8 cellular contexts compared by ENCODE assay signal in the genomic region with DNA sequence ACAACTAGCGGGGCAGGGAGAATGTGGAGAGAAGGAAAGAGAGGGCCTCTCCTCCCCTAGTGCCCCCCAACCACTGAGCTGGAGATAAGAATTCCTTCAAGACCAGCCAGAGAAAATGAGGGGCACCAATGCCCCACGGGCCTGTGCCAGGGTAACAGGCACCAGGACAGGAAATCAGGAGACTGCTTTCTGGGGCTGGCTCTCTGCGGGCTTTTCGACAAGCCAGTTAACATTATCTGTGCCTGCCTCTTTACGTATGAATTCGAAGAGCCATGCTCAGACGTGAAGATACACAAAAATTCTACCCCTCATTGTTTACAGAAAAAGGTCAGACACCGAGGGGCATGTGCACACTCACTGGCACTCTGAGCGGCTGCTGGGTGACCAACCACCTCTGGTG. TPM values are rescaled to one million over a fixed set of nuclear protein-coding genes. Genes with fewer than 3 reads are reported as not detected.
DNase-seq lines count a peak whose midpoint lies in the region; ATAC-seq and TF ChIP-seq lines count a peak whose summit lies in the region.

No MANE protein-coding gene starts in this region.

- H3K4me3 Mint-ChIP-seq in MCF 10A (ENCODE audit: unreplicated experiment), result no peak overlapping the region

- 40 to 45% (median 42%) methylated on average over 8 to 9 of the region's 9 CpGs for WGBS in heart left ventricle, 4 donors
- 59 to 71% methylated on average over 9 of the region's 9 CpGs for WGBS in upper lobe of left lung, 2 donors

- no peaks in the 10 kb centered on the region for H3K27me3 Mint-ChIP-seq in MCF 10A (ENCODE audit: insufficient read depth, unreplicated experiment)

- H3K4me1 ChIP-seq in heart left ventricle (peaks cover 69 to 100% (median 99%) of the 10 kb centered on the region in 12 donors), muscle layer of colon (ENCODE audit: insufficient read depth, low read length) (peaks cover 99% of the 10 kb centered on the region), upper lobe of left lung (peaks cover 96 to 100% (median 97%) of the 10 kb centered on the region in 4 donors)

- TF ChIP-seq EP300 in upper lobe of left lung (IDR thresholded peaks at IDR 0.05), result no peak

- H3K4me3 ChIP-seq in heart left ventricle (peak overlapping the region in 1 of 12 donors; percentile 2), muscle layer of colon (ENCODE audit: low read depth in 1 of 2, low read length in 2 of 2) (no peak overlapping the region), upper lobe of left lung (no peak overlapping the region)

- ATAC-seq in heart left ventricle (no peak), Right ventricle myocardium superior (ENCODE audit: poor library complexity) (no peak), upper lobe of left lung (ENCODE audit: low FRiP score in 2 of 2) (no peak)

- CTCF ChIA-PET in MCF 10A (lab: Yijun Ruan, JAX), result no interaction called here

- peak overlapping the region; percentile 76 for H3K9ac ChIP-seq in muscle layer of colon (ENCODE audit: low read length)

- H3K36me3 ChIP-seq in heart left ventricle, result peaks cover under 1 to 86% (median 74%) of the 10 kb centered on the region in 9 donors
- H3K36me3 ChIP-seq in muscle layer of colon (ENCODE audit: insufficient read depth, low read length), result peaks cover 80% of the 10 kb centered on the region
- peaks cover 16 to 84% (median 50%) of the 10 kb centered on the region in 4 donors for H3K36me3 ChIP-seq in upper lobe of left lung

- intact Hi-C loops in heart left ventricle (cut with DNase I) (loop anchor here in 1 of 10 donors (2.0 kb wide), 1 partner anchor 15 kb away; no protein-coding TSS in a partner anchor), Right ventricle myocardium superior (cut with DNase I) (no loop called here), MCF 10A (cut with micrococcal nuclease) (no loop called here)

- DNase-seq in heart left ventricle, result no peak
- DNase-seq in Right ventricle myocardium superior, result no peak
- no peak for DNase-seq in MCF 10A (ENCODE audit: unreplicated experiment)
- DNase-seq in upper lobe of left lung, result no peak
- no peak for DNase-seq in NCI-H226
- no peak for DNase-seq in H4 (ENCODE audit: low spot score)
- no peak for DNase-seq in NCI-H2107 (lab: John Stamatoyannopoulos, UW)

- POLR2A ChIA-PET in MCF 10A (lab: Yijun Ruan, JAX), result interaction anchor here (0.7 to 5.8 kb wide), 5 partner anchors 8 to 51 kb away, joined by 3 to 120 read pairs (median 6); a partner anchor contains a TSS

- BruUV-seq in MCF 10A (replicated peaks; lab: Mats Ljungman, UMichigan), result no TSS peak

- H3K27me3 ChIP-seq in heart left ventricle (no peaks in the 10 kb centered on the region), muscle layer of colon (ENCODE audit: control insufficient read depth in 1 of 2, insufficient read depth in 2 of 2, low read length in 2 of 2) (no peaks in the 10 kb centered on the region), upper lobe of left lung (no peaks in the 10 kb centered on the region)

- H3K9me3 Mint-ChIP-seq in MCF 10A (ENCODE audit: unreplicated experiment), result no peaks in the 10 kb centered on the region

- no peak for TF ChIP-seq POLR2A in heart left ventricle (IDR thresholded peaks at IDR 0.05)
- TF ChIP-seq POLR2A in upper lobe of left lung (IDR thresholded peaks at IDR 0.05), result no peak

- peak overlapping the region; percentile 76 for H3K27ac Mint-ChIP-seq in MCF 10A (ENCODE audit: low read depth, unreplicated experiment)

- H3K4me1 Mint-ChIP-seq in MCF 10A (ENCODE audit: insufficient read depth, unreplicated experiment), result peaks cover 55% of the 10 kb centered on the region

- TF ChIP-seq CTCF in heart left ventricle (IDR thresholded peaks at IDR 0.05) (no peak), MCF 10A (IDR thresholded peaks at IDR 0.05; ENCODE audit: unreplicated experiment) (no peak), upper lobe of left lung (IDR thresholded peaks at IDR 0.05) (no peak)

- H3K36me3 Mint-ChIP-seq in MCF 10A (ENCODE audit: insufficient read depth, unreplicated experiment), result peaks cover 99% of the 10 kb centered on the region

- H3K9me3 ChIP-seq in heart left ventricle (no peaks in the 10 kb centered on the region), muscle layer of colon (ENCODE audit: low read length) (no peaks in the 10 kb centered on the region), upper lobe of left lung (no peaks in the 10 kb centered on the region)

- peak overlapping the region; percentile 89 to 100 (median 94) for H3K27ac ChIP-seq in heart left ventricle
- H3K27ac ChIP-seq in muscle layer of colon (ENCODE audit: low read depth, low read length), result peak overlapping the region; percentile 97
- peak overlapping the region; percentile 88 to 91 (median 89) for H3K27ac ChIP-seq in upper lobe of left lung

RNA-seq across cellular contexts. Expression of a gene that starts 52.1 kb away (rescaled TPM):
- 100 to 1,000 TPM; 126 to 482 (median 238) TPM for total RNA-seq in heart left ventricle
- 100 to 1,000 TPM; 109 to 407 TPM for polyA plus RNA-seq in heart left ventricle
- total RNA-seq in Right ventricle myocardium superior, result 138 TPM
- total RNA-seq in MCF 10A (2022), result 643 and 653 TPM in 2 replicates
- 100 to 1,000 TPM; 486 to 925 (median 599) TPM for total RNA-seq in upper lobe of left lung
- 57.5 and 82.9 TPM in 2 replicates for total RNA-seq in H4 (2014; rRNA removed; shearing (Covaris generic))
